Comparison of ENCODE assay signal across 27 cellular contexts in the genomic region with DNA sequence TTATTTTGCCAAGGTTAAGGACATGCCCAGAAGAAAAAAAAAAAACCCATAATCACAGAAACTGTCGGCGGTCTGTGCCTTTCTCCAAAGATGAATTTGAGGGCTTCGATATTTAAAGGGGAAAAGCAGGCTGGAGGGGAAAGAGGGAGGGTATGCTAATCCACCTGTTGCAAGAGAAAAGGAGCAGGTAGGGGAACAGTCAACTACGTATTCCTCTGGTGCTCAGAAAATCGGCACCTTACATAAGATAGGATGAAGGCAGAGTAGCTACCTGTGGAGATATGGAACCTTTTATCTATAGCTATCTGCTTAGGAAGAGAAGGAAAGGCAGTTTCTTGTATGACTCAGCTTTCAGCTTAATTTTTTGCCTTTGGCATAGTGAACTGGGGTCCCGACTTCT.
"Had no signal": no experiment of that assay in that cellular context is flagged by ENCODE, and none has a peak within 500 bp of the region (broad histone marks: within the 10 kb centered on the region; RNA-seq: fewer than 3 reads in every experiment).

No MANE protein-coding gene starts in this region.

- H3K36me3 Mint-ChIP-seq: activated naive CD8-positive, alpha-beta T cell treated with anti-CD3 and anti-CD28 coated beads, Interleukin-2, amount 10 ng/mL, durations not matched to agents 7 days and 5 days; T-cell had no signal

- H3K4me3 ChIP-seq: adrenal gland, SK-N-MC had no signal

- H3K4me3 Mint-ChIP-seq: activated CD8-positive, alpha-beta T cell treated with anti-CD3 and anti-CD28 coated beads, Interleukin-2, amount 10 ng/mL, durations not matched to agents 7 days and 5 days; activated naive CD8-positive, alpha-beta T cell treated with anti-CD3 and anti-CD28 coated beads, Interleukin-2, amount 10 ng/mL, durations not matched to agents 7 days and 5 days; T-cell had no signal

- DNase-seq: activated CD4-positive, alpha-beta T cell treated with anti-CD3 and anti-CD28 coated beads for 48 hours; activated CD4-positive, alpha-beta T cell treated with anti-CD3 and anti-CD28 coated beads, Interleukin-2, amount 50 U/mL, for 4 hours; activated CD8-positive, alpha-beta memory T cell treated with anti-CD3 and anti-CD28 coated beads, Interleukin-2, amount 50 U/mL, for 48 hours; activated CD8-positive, alpha-beta T cell treated with anti-CD3 and anti-CD28 coated beads, Interleukin-2, amount 10 ng/mL, durations not matched to agents 7 days and 5 days; activated naive CD4-positive, alpha-beta T cell treated with anti-CD3 and anti-CD28 coated beads, Interleukin-2, amount 50 U/mL, for 16 hours; activated naive CD8-positive, alpha-beta T cell treated with anti-CD3 and anti-CD28 coated beads, Interleukin-2, amount 10 ng/mL, durations not matched to agents 7 days and 5 days; activated T-cell treated with anti-CD3 and anti-CD28 coated beads, Interleukin-2, amount 50 U/mL, for 1 hour; adrenal gland; anterior cingulate cortex; Kasumi-1; KBM-7; NCI-H1092 treated with DMSO at 0.1 percent for 48 hours; NCI-H1417 treated with DMSO at 0.1 percent for 48 hours; NCI-H1694; NCI-H2029 treated with DMSO at 0.1 percent for 48 hours; NCI-H345; NCI-H510A treated with DMSO at 0.1 percent for 48 hours; NCI-H69; NK-92 treated with Interleukin-12 subunit alpha and Interleukin-12 subunit beta, amount 100 ng/mL, for 24 hours; PC-3; RPMI8226; T-cell; T-helper 2 cell; T1000 had no signal

- H3K36me3 ChIP-seq: adrenal gland had no signal

- H3K4me1 ChIP-seq: adrenal gland had no signal

- H3K27me3 ChIP-seq: adrenal gland had no signal

- H3K4me1 Mint-ChIP-seq: activated naive CD8-positive, alpha-beta T cell treated with anti-CD3 and anti-CD28 coated beads, Interleukin-2, amount 10 ng/mL, durations not matched to agents 7 days and 5 days; T-cell had no signal

- ATAC-seq: activated CD8-positive, alpha-beta T cell treated with anti-CD3 and anti-CD28 coated beads, Interleukin-2, amount 10 ng/mL, durations not matched to agents 7 days and 5 days; PC-3; Right ventricle myocardium inferior; T-cell had no signal

- H3K27ac ChIP-seq: adrenal gland, SK-N-MC, VCaP had no signal

- H3K27ac Mint-ChIP-seq: activated CD8-positive, alpha-beta T cell treated with anti-CD3 and anti-CD28 coated beads, Interleukin-2, amount 10 ng/mL, durations not matched to agents 7 days and 5 days; activated naive CD8-positive, alpha-beta T cell treated with anti-CD3 and anti-CD28 coated beads, Interleukin-2, amount 10 ng/mL, durations not matched to agents 7 days and 5 days; T-cell had no signal
